ENCODE assay signal across 10 cellular contexts in the genomic region with DNA sequence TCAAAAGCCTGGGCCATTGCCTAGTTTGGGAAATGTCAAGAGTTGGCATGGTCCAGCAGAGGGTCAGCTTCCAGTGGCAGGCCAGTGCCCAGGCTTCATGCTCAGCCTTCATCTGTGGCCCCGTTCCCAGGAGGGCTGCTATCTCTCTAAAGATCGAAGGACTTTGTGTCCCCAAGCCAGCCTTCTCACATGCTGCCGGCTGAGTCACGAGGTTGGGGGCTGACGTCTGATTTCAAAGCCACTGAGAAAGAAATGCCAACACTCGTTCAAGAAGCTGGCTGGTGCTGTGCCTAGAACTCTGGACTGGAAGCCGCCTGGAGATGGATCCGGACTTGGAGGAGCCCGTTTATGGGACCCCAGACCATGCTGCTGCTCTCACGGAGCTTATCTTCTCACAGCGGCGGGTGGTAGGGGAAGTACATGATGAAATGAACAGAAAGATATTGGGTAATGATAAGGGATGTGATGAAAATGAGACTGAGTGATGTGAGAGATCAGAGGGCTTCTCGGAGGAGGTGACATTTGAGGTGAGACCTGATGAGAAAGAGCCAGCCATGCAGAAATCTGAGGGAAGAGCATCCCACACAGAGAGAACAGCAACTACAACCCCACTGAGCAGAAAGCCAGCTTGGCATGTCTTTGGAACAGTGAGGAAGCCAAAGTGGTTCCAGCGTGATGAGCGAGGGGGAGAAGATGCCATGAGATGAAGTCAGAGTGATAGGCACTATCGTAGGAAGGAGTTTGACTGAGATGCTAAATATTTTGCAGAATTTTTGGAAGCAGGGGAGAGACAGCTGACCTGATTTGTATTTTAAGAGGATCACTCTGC. TPM values are rescaled to one million over a fixed set of nuclear protein-coding genes. Genes with fewer than 3 reads are reported as not detected.
DNase-seq lines count a peak whose midpoint lies in the region; FAIRE-seq and TF ChIP-seq lines count a peak whose summit lies in the region.
"Had no signal": no experiment of that assay in that cellular context is flagged by ENCODE, and none has a peak within 500 bp of the region (broad histone marks: within the 10 kb centered on the region; RNA-seq: fewer than 3 reads in every experiment).

No MANE protein-coding gene starts in this region.

- DNase-seq in GF-D8 (lab: John Stamatoyannopoulos, UW) (peak; percentile 49), caudate nucleus (lab: John Stamatoyannopoulos, UW) (peak in 58 of 61 donors; percentile 23 to 93 (median 78)), keratinocyte (ENCODE audit: low read depth, low spot score) (no peak), NCI-H2029 treated with DMSO at 0.1 percent for 48 hours (lab: John Stamatoyannopoulos, UW) (no peak), NCI-H345 treated with DMSO at 0.1 percent for 48 hours (lab: John Stamatoyannopoulos, UW; ENCODE audit: unreplicated experiment) (no peak), HT-29 (ENCODE audit: low spot score) (no peak), ovary (no peak)
- DNase-seq: activated CD4-positive, alpha-beta T cell treated with anti-CD3 and anti-CD28 coated beads, Interleukin-2, amount 10 ng/mL, durations not matched to agents 24 days and 14 days had no signal

- H2AFZ ChIP-seq in keratinocyte (ENCODE audit: control insufficient read depth, low read length) = no peak overlapping the region

- H3K27me3 ChIP-seq in keratinocyte (ENCODE audit: control insufficient read depth, extremely low read depth, insufficient read depth, low read length) (peaks cover 10% of the 10 kb centered on the region), skeletal muscle satellite cell (ENCODE audit: control insufficient read depth, insufficient read depth, low read length) (peaks cover 17% of the 10 kb centered on the region), ovary (no peaks in the 10 kb centered on the region)
- H3K27me3 ChIP-seq: cardiac muscle cell had no signal

- dilution Hi-C loops in keratinocyte (cut with MboI; ENCODE audit: extremely low pct_ligation_motif_present, low sequenced_read_pairs) = no loop called here

- H3K36me3 ChIP-seq in keratinocyte (ENCODE audit: control insufficient read depth in 2 of 2, extremely low read depth in 1 of 2, insufficient read depth in 2 of 2, low read length in 2 of 2) = no peaks in the 10 kb centered on the region
- H3K36me3 ChIP-seq in skeletal muscle satellite cell (ENCODE audit: insufficient read depth, low read length) = no peaks in the 10 kb centered on the region
- no peaks in the 10 kb centered on the region for H3K36me3 ChIP-seq in ovary
- H3K36me3 ChIP-seq: cardiac muscle cell had no signal

- no peaks in the 10 kb centered on the region for H4K20me1 ChIP-seq in keratinocyte (ENCODE audit: control insufficient read depth, extremely low read depth, insufficient read depth, low read length)

- 68 to 69% (median 68%) methylated on average over 16 of the region's 16 CpGs for WGBS in ovary, 3 donors

- H3K9me1 ChIP-seq in keratinocyte (ENCODE audit: control insufficient read depth, extremely low read depth, insufficient read depth, low read length) = no peaks in the 10 kb centered on the region

- H3K27ac ChIP-seq in caudate nucleus (ENCODE audit: low read depth, low read length) = peak overlapping the region; percentile 93
- no peak overlapping the region for H3K27ac ChIP-seq in keratinocyte (ENCODE audit: control insufficient read depth, insufficient read depth, low read length)
- no peak overlapping the region for H3K27ac ChIP-seq in ovary
- H3K27ac ChIP-seq: cardiac muscle cell had no signal

- H3K4me1 ChIP-seq in keratinocyte (ENCODE audit: control insufficient read depth, extremely low read depth, insufficient read depth, low read length) (no peaks in the 10 kb centered on the region), skeletal muscle satellite cell (ENCODE audit: control insufficient read depth, insufficient read depth, low read length) (peaks cover 17% of the 10 kb centered on the region), ovary (ENCODE audit: insufficient read depth) (no peaks in the 10 kb centered on the region)

- H3K79me2 ChIP-seq in keratinocyte (ENCODE audit: control insufficient read depth, insufficient read depth, low read length) = no peaks in the 10 kb centered on the region

- TF ChIP-seq POLR2A in ovary (IDR thresholded peaks at IDR 0.05) = no peak

- H3K4me3 ChIP-seq in keratinocyte (ENCODE audit: control insufficient read depth in 2 of 3, extremely low read depth in 1 of 3, insufficient read depth in 2 of 3, low read depth in 1 of 3, low read length in 3 of 3) (no peak overlapping the region), skeletal muscle satellite cell (ENCODE audit: low read length) (peak overlapping the region; percentile 12), ovary (no peak overlapping the region)
- H3K4me3 ChIP-seq: cardiac muscle cell had no signal

- FAIRE-seq in keratinocyte (lab: Jason Lieb, UNC) = no peak

- H3K9me3 ChIP-seq in keratinocyte (ENCODE audit: control insufficient read depth, low read depth, low read length) (no peaks in the 10 kb centered on the region), skeletal muscle satellite cell (replicated peaks; ENCODE audit: low read length) (no peaks in the 10 kb centered on the region), ovary (no peaks in the 10 kb centered on the region)

- TF ChIP-seq CTCF in keratinocyte (optimal IDR thresholded peaks at IDR 0.05 in 1 of 3, IDR thresholded peaks at IDR 0.05 in 1 of 3, conservative IDR thresholded peaks at IDR 0.05 in 1 of 3; ENCODE audit: extremely low read depth in 1 of 3, insufficient read depth in 2 of 3, low read length in 3 of 3) = no peak
- no peak for TF ChIP-seq CTCF in ovary (IDR thresholded peaks at IDR 0.05)

- H3K4me2 ChIP-seq in keratinocyte (ENCODE audit: control insufficient read depth, extremely low read depth, insufficient read depth, low read depth, low read length) = peak overlapping the region; percentile 30
- peak overlapping the region; percentile 77 for H3K4me2 ChIP-seq in skeletal muscle satellite cell (ENCODE audit: low read length)

- no peak overlapping the region for H3K9ac ChIP-seq in keratinocyte (ENCODE audit: control insufficient read depth, extremely low read depth, insufficient read depth, low read length)
- no peak overlapping the region for H3K9ac ChIP-seq in skeletal muscle satellite cell (ENCODE audit: low read depth, low read length)

- TF ChIP-seq EP300 in ovary (IDR thresholded peaks at IDR 0.05) = no peak

- intact Hi-C loops in ovary (cut with DNase I) = no loop called here

RNA-seq across cellular contexts. Expression of gene BOD1, which starts 54.9 kb away (rescaled TPM):
- polyA plus RNA-seq in keratinocyte (37.5 to 46.8 TPM (median 37.5 TPM) in 3 replicates), ovary (10 to 100 TPM; 63.0 to 76.1 TPM)
- 69.0 TPM for polyA plus RNA-seq in keratinocyte (2011; ENCODE audit: low read depth)
- 36.4 and 47.5 TPM in 2 replicates for polyA plus RNA-seq in keratinocyte (2011; cell fraction: cytosol; rRNA removed)
- polyA plus RNA-seq in keratinocyte (2011; cell fraction: nucleus; rRNA removed) = 32.3 and 41.5 TPM in 2 replicates
- polyA plus RNA-seq in keratinocyte (2012; ENCODE audit: low replicate concordance) = 35.8 and 53.4 TPM in 2 replicates
- 1.7 to 31.9 TPM (median 30.5 TPM) in 3 replicates for polyA minus RNA-seq in keratinocyte
- 26.1 TPM for polyA minus RNA-seq in keratinocyte (2011; cell fraction: cytosol; rRNA and poly(A)+ RNA removed)
- polyA minus RNA-seq in keratinocyte (2011; cell fraction: nucleus; rRNA and poly(A)+ RNA removed) = 3.7 and 8.3 TPM in 2 replicates
- 47.2 and 47.4 TPM in 2 replicates for total RNA-seq in skeletal muscle satellite cell (2012; rRNA removed)
- 55.2 and 55.4 TPM in 2 replicates for total RNA-seq in HT-29 (2014; rRNA removed; shearing (Covaris generic))
- total RNA-seq in ovary = 10 to 100 TPM; 45.8 to 63.0 (median 60.4) TPM

Comparison
In these comparisons a context has a peak if more than half of its experiments do, and no peak if none do; other contexts are left out.
1. DNase-seq: peak in GF-D8 (single experiment) and caudate nucleus (58 of 61); none in keratinocyte (single experiment), NCI-H2029 treated with DMSO at 0.1 percent for 48 hours (single experiment), NCI-H345 treated with DMSO at 0.1 percent for 48 hours (single experiment), HT-29 (single experiment) and ovary (0 of 5).